In the genomic region with DNA sequence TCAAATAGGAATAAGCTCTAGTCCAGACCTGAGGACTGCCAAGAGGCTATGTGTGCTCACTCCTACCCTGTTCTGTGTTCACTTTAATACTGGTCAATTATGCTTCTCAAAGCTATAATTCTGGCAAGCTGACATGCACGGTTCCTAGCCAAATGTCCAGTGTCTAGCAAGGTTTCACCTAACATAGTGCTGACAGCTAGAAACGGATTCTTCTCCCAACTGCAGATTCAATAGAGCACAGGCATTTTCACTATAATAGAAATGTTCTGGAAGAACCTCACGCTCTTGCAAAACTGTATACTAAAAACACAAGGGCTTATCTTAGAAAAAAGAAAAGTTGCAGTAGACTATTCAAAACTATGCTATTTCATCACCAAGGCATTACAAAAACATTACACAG, we compare ENCODE assay signal across 23 cellular contexts. TPM values are rescaled to one million over a fixed set of nuclear protein-coding genes. Genes with fewer than 3 reads are reported as not detected.
DNase-seq lines count a peak whose midpoint lies in the region; ATAC-seq and TF ChIP-seq lines count a peak whose summit lies in the region.
"Had no signal": no experiment of that assay in that cellular context is flagged by ENCODE, and none has a peak within 500 bp of the region (broad histone marks: within the 10 kb centered on the region; RNA-seq: fewer than 3 reads in every experiment).

No MANE protein-coding gene starts in this region.

- no peak for TF ChIP-seq CTCF in right atrium auricular region (IDR thresholded peaks at IDR 0.05)
- TF ChIP-seq CTCF in psoas muscle (IDR thresholded peaks at IDR 0.05) = no peak

- ATAC-seq in Right ventricle myocardium inferior (peak; percentile 73), psoas muscle (peak; percentile 25 to 51 (median 48)), GM18868 (IDR thresholded peaks at IDR 0.05; ENCODE audit: unreplicated experiment) (no peak), GM18498 (IDR thresholded peaks at IDR 0.05; ENCODE audit: unreplicated experiment) (no peak), GM21447 (IDR thresholded peaks at IDR 0.05; ENCODE audit: unreplicated experiment) (no peak)
- ATAC-seq: activated CD8-positive, alpha-beta T cell treated with anti-CD3 and anti-CD28 coated beads for 36 hours; stimulated activated naive CD8-positive, alpha-beta T cell treated with anti-CD3 and anti-CD28 coated beads, Interleukin-15, amount 100 ng/mL, for 72 hours had no signal

- peaks cover 0 to 20% of the 10 kb centered on the region in 2 donors for H3K4me1 ChIP-seq in right atrium auricular region
- H3K4me1 ChIP-seq in psoas muscle = peaks cover 19% of the 10 kb centered on the region

- DNase-seq in Right ventricle myocardium inferior (ENCODE audit: missing footprints) (no peak), cardiac septum (ENCODE audit: low spot score) (no peak), right atrium auricular region (ENCODE audit: low spot score) (peak; percentile 57), psoas muscle (no peak), midbrain (lab: John Stamatoyannopoulos, UW) (no peak)
- DNase-seq: activated CD4-positive, CD25-positive, alpha-beta regulatory T cell treated with anti-CD3 and anti-CD28 coated beads, Interleukin-2, amount 50 U/mL, for 72 hours; activated CD8-positive, alpha-beta T cell treated with anti-CD3 and anti-CD28 coated beads for 36 hours; AML-193; CD8-positive, alpha-beta memory T cell; DMS153; effector CD8-positive, alpha-beta T cell; H7; KG1; kidney; NCI-H1436 treated with DMSO at 0.1 percent for 48 hours; NCI-H524 treated with DMSO at 0.1 percent for 48 hours; nucleus accumbens; retina; stimulated activated CD4-positive, alpha-beta T cell treated with anti-CD3 and anti-CD28 coated beads, Interleukin-15, amount 100 ng/mL, for 24 hours; stimulated activated naive CD8-positive, alpha-beta T cell treated with anti-CD3 and anti-CD28 coated beads, Interleukin-15, amount 100 ng/mL, for 72 hours had no signal

- H3K9me3 ChIP-seq in right atrium auricular region = peaks cover 0 to 6% of the 10 kb centered on the region in 2 donors
- H3K9me3 ChIP-seq in psoas muscle = no peaks in the 10 kb centered on the region

- WGBS in psoas muscle, 3 donors = 29 to 36% (median 30%) methylated on average over 3 of the region's 3 CpGs

- H3K4me3 ChIP-seq in right atrium auricular region (no peak overlapping the region), psoas muscle (no peak overlapping the region)

- H3K27me3 ChIP-seq in right atrium auricular region (no peaks in the 10 kb centered on the region), psoas muscle (ENCODE audit: insufficient read depth in 3 of 3, low read length in 2 of 3) (no peaks in the 10 kb centered on the region)

- peaks cover 11% of the 10 kb centered on the region for H3K36me3 ChIP-seq in right atrium auricular region
- peaks cover 0 to 17% of the 10 kb centered on the region in 2 donors for H3K36me3 ChIP-seq in psoas muscle (ENCODE audit: insufficient read depth in 1 of 2, low read depth in 1 of 2)

- intact Hi-C loops in Right ventricle myocardium inferior (cut with DNase I) = no loop called here
- intact Hi-C loops in cardiac septum (cut with DNase I) = no loop called here
- intact Hi-C loops in psoas muscle (cut with DNase I) = no loop called here

- H3K27ac ChIP-seq in right atrium auricular region (peak overlapping the region in 1 of 2 donors; percentile 29), psoas muscle (peak overlapping the region; percentile 37)

RNA-seq across cellular contexts. Expression of gene HDAC4, which starts 45.1 kb away (rescaled TPM):
- total RNA-seq in Right ventricle myocardium inferior (30.7 TPM), cardiac septum (34.4 TPM), right atrium auricular region (10 to 100 TPM in 1 of 2 donors, 1 to 10 TPM in 1; 8.1 to 20.1 TPM), psoas muscle (100 to 1,000 TPM; 129 to 329 (median 154) TPM)
- polyA plus RNA-seq in psoas muscle = 10 to 100 TPM in 2 of 3 donors, 1 to 10 TPM in 1; 7.9 to 38.6 (median 29.9) TPM

Comparison
In these comparisons a context has a peak if more than half of its experiments do, and no peak if none do; other contexts are left out.
1. ATAC-seq: peak in Right ventricle myocardium inferior (single experiment) and psoas muscle (4 of 4); none in GM18868 (single experiment), GM18498 (single experiment) and GM21447 (single experiment).